Comparison of ENCODE assay signal across 1 cellular context in the genomic region with DNA sequence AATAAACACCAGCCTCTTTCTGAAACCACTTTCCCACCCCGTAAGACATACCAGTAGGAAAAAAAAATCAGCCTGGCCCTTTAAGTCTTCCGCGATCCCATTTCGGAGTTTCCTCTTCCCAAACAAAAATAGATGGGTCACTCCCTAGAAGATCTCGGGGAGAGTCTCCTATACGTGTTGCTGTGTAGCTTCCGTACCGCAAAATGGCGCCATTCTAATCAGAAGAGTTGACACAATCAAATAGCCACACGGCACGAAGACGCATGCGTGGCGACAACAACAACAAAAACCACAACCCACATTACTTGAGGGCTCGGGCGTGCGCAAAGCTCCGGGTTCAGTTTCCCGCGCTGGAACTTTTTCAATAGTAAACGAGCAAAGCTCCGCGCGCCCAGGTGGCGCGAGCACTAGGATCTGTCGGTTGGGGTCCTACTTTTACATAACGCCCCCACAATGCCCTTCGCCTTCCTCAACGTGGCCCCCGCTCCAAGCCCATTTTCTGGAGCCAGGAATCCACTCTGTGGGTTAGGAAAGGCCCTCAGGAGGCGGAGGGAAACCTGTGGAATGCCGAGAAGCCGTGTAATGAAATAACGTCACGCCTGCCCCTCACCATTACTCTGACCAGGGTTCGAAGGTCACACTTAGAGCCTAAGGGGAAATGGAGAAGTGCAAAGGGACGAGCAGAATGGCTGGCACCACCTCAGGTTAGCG.
TF ChIP-seq lines count a peak whose summit lies in the region.

A gene (minus strand): TSS at position 208 of the 711 bp plus-strand sequence. CDS start 519 bp downstream, outside the sequence.

TF ChIP-seq in HepG2, 621 proteins besides CTCF, POLR2A, EP300 and RAD21 (continued from another document and continues in another):
- TF ChIP-seq NFATC3 (CRISPR knock-in tag; IDR thresholded peaks at IDR 0.05): no peak; the same call in 1 of the 2 replicates
- TF ChIP-seq ZNF556 (CRISPR knock-in tag; IDR thresholded peaks at IDR 0.05; ENCODE audit: borderline replicate concordance): peak; percentile 44; the same call in 1 of the 2 replicates
- TF ChIP-seq SP1 (IDR thresholded peaks at IDR 0.05): no peak
- no peak; the same call in 1 of the 2 replicates for TF ChIP-seq SP1 (CRISPR knock-in tag; IDR thresholded peaks at IDR 0.05)
- TF ChIP-seq ZNF546 (CRISPR knock-in tag; conservative IDR thresholded peaks at IDR 0.05): peak; percentile 92
- peak; percentile 73 for TF ChIP-seq KLF6 (CRISPR knock-in tag; IDR thresholded peaks at IDR 0.05)
- no peak for TF ChIP-seq SOX6 (IDR thresholded peaks at IDR 0.05)
- TF ChIP-seq SOX6 (CRISPR knock-in tag; IDR thresholded peaks at IDR 0.05): no peak; the same call in 1 of the 2 replicates
- TF ChIP-seq CHCHD3 (CRISPR knock-in tag; IDR thresholded peaks at IDR 0.05): peak; percentile 57; the same call in 1 of the 2 replicates
- TF ChIP-seq, protein P1, sequence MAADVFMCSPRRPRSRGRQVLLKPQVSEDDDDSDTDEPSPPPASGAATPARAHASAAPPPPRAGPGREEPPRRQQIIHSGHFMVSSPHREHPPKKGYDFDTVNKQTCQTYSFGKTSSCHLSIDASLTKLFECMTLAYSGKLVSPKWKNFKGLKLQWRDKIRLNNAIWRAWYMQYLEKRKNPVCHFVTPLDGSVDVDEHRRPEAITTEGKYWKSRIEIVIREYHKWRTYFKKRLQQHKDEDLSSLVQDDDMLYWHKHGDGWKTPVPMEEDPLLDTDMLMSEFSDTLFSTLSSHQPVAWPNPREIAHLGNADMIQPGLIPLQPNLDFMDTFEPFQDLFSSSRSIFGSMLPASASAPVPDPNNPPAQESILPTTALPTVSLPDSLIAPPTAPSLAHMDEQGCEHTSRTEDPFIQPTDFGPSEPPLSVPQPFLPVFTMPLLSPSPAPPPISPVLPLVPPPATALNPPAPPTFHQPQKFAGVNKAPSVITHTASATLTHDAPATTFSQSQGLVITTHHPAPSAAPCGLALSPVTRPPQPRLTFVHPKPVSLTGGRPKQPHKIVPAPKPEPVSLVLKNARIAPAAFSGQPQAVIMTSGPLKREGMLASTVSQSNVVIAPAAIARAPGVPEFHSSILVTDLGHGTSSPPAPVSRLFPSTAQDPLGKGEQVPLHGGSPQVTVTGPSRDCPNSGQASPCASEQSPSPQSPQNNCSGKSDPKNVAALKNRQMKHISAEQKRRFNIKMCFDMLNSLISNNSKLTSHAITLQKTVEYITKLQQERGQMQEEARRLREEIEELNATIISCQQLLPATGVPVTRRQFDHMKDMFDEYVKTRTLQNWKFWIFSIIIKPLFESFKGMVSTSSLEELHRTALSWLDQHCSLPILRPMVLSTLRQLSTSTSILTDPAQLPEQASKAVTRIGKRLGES (CRISPR knock-in tag; IDR thresholded peaks at IDR 0.05; ENCODE audit: borderline replicate concordance): peak; percentile 39; the same call in 1 of the 2 replicates
- 0 out of 2 replicates have a peak, but pooled peaks have one; percentile 34 for TF ChIP-seq ZNF589 (CRISPR knock-in tag; conservative IDR thresholded peaks at IDR 0.05)
- TF ChIP-seq ZNF724P (CRISPR knock-in tag; IDR thresholded peaks at IDR 0.05; ENCODE audit: borderline replicate concordance): peak; percentile 96; the same call in 1 of the 2 replicates
- TF ChIP-seq YEATS4 (CRISPR knock-in tag; IDR thresholded peaks at IDR 0.05; ENCODE audit: borderline replicate concordance): no peak; the same call in 1 of the 2 replicates
- peak; percentile 7 for TF ChIP-seq MED8 (CRISPR knock-in tag; IDR thresholded peaks at IDR 0.05; ENCODE audit: insufficient replicate concordance)
- TF ChIP-seq TGIF2 (CRISPR knock-in tag; IDR thresholded peaks at IDR 0.05): no peak
- no peak for TF ChIP-seq GABPB1 (CRISPR knock-in tag; IDR thresholded peaks at IDR 0.05)
- TF ChIP-seq SIN3B (IDR thresholded peaks at IDR 0.05; ENCODE audit: low read length): no peak
- TF ChIP-seq ZNF83 (CRISPR knock-in tag; IDR thresholded peaks at IDR 0.05; ENCODE audit: borderline replicate concordance): no peak
- TF ChIP-seq ZNF552 (CRISPR knock-in tag; IDR thresholded peaks at IDR 0.05; ENCODE audit: borderline replicate concordance): 0 out of 2 replicates have a peak, but pooled peaks have one; percentile 23
- TF ChIP-seq EED (CRISPR knock-in tag; IDR thresholded peaks at IDR 0.05): peak; percentile 61; the same call in 1 of the 2 replicates
- TF ChIP-seq, protein P2, sequence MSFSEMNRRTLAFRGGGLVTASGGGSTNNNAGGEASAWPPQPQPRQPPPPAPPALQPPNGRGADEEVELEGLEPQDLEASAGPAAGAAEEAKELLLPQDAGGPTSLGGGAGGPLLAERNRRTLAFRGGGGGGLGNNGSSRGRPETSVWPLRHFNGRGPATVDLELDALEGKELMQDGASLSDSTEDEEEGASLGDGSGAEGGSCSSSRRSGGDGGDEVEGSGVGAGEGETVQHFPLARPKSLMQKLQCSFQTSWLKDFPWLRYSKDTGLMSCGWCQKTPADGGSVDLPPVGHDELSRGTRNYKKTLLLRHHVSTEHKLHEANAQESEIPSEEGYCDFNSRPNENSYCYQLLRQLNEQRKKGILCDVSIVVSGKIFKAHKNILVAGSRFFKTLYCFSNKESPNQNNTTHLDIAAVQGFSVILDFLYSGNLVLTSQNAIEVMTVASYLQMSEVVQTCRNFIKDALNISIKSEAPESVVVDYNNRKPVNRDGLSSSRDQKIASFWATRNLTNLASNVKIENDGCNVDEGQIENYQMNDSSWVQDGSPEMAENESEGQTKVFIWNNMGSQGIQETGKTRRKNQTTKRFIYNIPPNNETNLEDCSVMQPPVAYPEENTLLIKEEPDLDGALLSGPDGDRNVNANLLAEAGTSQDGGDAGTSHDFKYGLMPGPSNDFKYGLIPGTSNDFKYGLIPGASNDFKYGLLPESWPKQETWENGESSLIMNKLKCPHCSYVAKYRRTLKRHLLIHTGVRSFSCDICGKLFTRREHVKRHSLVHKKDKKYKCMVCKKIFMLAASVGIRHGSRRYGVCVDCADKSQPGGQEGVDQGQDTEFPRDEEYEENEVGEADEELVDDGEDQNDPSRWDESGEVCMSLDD (CRISPR knock-in tag; IDR thresholded peaks at IDR 0.05; ENCODE audit: borderline replicate concordance): peak; percentile 51; the same call in 1 of the 2 replicates
- TF ChIP-seq, protein P3, sequence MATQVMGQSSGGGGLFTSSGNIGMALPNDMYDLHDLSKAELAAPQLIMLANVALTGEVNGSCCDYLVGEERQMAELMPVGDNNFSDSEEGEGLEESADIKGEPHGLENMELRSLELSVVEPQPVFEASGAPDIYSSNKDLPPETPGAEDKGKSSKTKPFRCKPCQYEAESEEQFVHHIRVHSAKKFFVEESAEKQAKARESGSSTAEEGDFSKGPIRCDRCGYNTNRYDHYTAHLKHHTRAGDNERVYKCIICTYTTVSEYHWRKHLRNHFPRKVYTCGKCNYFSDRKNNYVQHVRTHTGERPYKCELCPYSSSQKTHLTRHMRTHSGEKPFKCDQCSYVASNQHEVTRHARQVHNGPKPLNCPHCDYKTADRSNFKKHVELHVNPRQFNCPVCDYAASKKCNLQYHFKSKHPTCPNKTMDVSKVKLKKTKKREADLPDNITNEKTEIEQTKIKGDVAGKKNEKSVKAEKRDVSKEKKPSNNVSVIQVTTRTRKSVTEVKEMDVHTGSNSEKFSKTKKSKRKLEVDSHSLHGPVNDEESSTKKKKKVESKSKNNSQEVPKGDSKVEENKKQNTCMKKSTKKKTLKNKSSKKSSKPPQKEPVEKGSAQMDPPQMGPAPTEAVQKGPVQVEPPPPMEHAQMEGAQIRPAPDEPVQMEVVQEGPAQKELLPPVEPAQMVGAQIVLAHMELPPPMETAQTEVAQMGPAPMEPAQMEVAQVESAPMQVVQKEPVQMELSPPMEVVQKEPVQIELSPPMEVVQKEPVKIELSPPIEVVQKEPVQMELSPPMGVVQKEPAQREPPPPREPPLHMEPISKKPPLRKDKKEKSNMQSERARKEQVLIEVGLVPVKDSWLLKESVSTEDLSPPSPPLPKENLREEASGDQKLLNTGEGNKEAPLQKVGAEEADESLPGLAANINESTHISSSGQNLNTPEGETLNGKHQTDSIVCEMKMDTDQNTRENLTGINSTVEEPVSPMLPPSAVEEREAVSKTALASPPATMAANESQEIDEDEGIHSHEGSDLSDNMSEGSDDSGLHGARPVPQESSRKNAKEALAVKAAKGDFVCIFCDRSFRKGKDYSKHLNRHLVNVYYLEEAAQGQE (IDR thresholded peaks at IDR 0.05; ENCODE audit: borderline replicate concordance in 1 of 2, low read depth in 1 of 2, low read length in 2 of 2): peak in 1 of 2 experiments; percentile 21; a peak in 1 of 4 replicates
- TF ChIP-seq, protein P4, sequence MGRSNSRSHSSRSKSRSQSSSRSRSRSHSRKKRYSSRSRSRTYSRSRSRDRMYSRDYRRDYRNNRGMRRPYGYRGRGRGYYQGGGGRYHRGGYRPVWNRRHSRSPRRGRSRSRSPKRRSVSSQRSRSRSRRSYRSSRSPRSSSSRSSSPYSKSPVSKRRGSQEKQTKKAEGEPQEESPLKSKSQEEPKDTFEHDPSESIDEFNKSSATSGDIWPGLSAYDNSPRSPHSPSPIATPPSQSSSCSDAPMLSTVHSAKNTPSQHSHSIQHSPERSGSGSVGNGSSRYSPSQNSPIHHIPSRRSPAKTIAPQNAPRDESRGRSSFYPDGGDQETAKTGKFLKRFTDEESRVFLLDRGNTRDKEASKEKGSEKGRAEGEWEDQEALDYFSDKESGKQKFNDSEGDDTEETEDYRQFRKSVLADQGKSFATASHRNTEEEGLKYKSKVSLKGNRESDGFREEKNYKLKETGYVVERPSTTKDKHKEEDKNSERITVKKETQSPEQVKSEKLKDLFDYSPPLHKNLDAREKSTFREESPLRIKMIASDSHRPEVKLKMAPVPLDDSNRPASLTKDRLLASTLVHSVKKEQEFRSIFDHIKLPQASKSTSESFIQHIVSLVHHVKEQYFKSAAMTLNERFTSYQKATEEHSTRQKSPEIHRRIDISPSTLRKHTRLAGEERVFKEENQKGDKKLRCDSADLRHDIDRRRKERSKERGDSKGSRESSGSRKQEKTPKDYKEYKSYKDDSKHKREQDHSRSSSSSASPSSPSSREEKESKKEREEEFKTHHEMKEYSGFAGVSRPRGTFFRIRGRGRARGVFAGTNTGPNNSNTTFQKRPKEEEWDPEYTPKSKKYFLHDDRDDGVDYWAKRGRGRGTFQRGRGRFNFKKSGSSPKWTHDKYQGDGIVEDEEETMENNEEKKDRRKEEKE (IDR thresholded peaks at IDR 0.05): no peak
- TF ChIP-seq MIER2 (CRISPR knock-in tag; IDR thresholded peaks at IDR 0.05): no peak
- TF ChIP-seq NFIC (IDR thresholded peaks at IDR 0.05; ENCODE audit: low read length): peak; percentile 39; the same call in 1 of the 2 replicates
- TF ChIP-seq, protein P5, sequence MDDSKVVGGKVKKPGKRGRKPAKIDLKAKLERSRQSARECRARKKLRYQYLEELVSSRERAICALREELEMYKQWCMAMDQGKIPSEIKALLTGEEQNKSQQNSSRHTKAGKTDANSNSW (CRISPR knock-in tag; IDR thresholded peaks at IDR 0.05; ENCODE audit: borderline replicate concordance): peak; percentile 89; the same call in 1 of the 2 replicates
- TF ChIP-seq, protein P6, sequence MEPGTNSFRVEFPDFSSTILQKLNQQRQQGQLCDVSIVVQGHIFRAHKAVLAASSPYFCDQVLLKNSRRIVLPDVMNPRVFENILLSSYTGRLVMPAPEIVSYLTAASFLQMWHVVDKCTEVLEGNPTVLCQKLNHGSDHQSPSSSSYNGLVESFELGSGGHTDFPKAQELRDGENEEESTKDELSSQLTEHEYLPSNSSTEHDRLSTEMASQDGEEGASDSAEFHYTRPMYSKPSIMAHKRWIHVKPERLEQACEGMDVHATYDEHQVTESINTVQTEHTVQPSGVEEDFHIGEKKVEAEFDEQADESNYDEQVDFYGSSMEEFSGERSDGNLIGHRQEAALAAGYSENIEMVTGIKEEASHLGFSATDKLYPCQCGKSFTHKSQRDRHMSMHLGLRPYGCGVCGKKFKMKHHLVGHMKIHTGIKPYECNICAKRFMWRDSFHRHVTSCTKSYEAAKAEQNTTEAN (CRISPR knock-in tag; conservative IDR thresholded peaks at IDR 0.05): peak; percentile 41
- peak; percentile 42; the same call in 1 of the 2 replicates for TF ChIP-seq ZFP37 (CRISPR knock-in tag; IDR thresholded peaks at IDR 0.05; ENCODE audit: borderline replicate concordance)
- TF ChIP-seq, protein P7, sequence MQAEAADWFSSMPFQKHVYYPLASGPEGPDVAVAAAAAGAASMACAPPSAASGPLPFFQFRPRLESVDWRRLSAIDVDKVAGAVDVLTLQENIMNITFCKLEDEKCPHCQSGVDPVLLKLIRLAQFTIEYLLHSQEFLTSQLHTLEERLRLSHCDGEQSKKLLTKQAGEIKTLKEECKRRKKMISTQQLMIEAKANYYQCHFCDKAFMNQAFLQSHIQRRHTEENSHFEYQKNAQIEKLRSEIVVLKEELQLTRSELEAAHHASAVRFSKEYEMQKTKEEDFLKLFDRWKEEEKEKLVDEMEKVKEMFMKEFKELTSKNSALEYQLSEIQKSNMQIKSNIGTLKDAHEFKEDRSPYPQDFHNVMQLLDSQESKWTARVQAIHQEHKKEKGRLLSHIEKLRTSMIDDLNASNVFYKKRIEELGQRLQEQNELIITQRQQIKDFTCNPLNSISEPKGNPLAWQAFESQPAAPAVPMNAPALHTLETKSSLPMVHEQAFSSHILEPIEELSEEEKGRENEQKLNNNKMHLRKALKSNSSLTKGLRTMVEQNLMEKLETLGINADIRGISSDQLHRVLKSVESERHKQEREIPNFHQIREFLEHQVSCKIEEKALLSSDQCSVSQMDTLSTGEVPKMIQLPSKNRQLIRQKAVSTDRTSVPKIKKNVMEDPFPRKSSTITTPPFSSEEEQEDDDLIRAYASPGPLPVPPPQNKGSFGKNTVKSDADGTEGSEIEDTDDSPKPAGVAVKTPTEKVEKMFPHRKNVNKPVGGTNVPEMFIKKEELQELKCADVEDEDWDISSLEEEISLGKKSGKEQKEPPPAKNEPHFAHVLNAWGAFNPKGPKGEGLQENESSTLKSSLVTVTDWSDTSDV (CRISPR knock-in tag; IDR thresholded peaks at IDR 0.05): no peak
- no peak for TF ChIP-seq SRSF1 (optimal IDR thresholded peaks at IDR 0.05; ENCODE audit: low read depth, low read length)
- TF ChIP-seq THAP11 (CRISPR knock-in tag; IDR thresholded peaks at IDR 0.05): peak; percentile 87
- TF ChIP-seq ZNF329 (CRISPR knock-in tag; IDR thresholded peaks at IDR 0.05; ENCODE audit: low read depth): no peak; the same call in 1 of the 2 replicates
- TF ChIP-seq THYN1 (CRISPR knock-in tag; IDR thresholded peaks at IDR 0.05; ENCODE audit: borderline replicate concordance, low read depth): no peak
- no peak for TF ChIP-seq KLF15 (CRISPR knock-in tag; IDR thresholded peaks at IDR 0.05; ENCODE audit: borderline replicate concordance)
- no peak for TF ChIP-seq ZNF354B (CRISPR knock-in tag; IDR thresholded peaks at IDR 0.05)
- TF ChIP-seq, protein P8, sequence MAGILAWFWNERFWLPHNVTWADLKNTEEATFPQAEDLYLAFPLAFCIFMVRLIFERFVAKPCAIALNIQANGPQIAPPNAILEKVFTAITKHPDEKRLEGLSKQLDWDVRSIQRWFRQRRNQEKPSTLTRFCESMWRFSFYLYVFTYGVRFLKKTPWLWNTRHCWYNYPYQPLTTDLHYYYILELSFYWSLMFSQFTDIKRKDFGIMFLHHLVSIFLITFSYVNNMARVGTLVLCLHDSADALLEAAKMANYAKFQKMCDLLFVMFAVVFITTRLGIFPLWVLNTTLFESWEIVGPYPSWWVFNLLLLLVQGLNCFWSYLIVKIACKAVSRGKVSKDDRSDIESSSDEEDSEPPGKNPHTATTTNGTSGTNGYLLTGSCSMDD (CRISPR knock-in tag; IDR thresholded peaks at IDR 0.05): no peak
- TF ChIP-seq ZFP62 (CRISPR knock-in tag; IDR thresholded peaks at IDR 0.05): no peak
- TF ChIP-seq, protein P9, sequence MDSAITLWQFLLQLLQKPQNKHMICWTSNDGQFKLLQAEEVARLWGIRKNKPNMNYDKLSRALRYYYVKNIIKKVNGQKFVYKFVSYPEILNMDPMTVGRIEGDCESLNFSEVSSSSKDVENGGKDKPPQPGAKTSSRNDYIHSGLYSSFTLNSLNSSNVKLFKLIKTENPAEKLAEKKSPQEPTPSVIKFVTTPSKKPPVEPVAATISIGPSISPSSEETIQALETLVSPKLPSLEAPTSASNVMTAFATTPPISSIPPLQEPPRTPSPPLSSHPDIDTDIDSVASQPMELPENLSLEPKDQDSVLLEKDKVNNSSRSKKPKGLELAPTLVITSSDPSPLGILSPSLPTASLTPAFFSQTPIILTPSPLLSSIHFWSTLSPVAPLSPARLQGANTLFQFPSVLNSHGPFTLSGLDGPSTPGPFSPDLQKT (CRISPR knock-in tag; IDR thresholded peaks at IDR 0.05; ENCODE audit: borderline replicate concordance): no peak
